15 cellular contexts compared by ENCODE assay signal in genomic region chr1:42660907-42661500, GRCh38. TPM values are rescaled to one million over a fixed set of nuclear protein-coding genes. Genes with fewer than 3 reads are reported as not detected.
DNase-seq lines count a peak whose midpoint lies in the region; ATAC-seq and TF ChIP-seq lines count a peak whose summit lies in the region.
"Had no signal": no experiment of that assay in that cellular context is flagged by ENCODE, and none has a peak within 500 bp of the region (broad histone marks: within the 10 kb centered on the region; RNA-seq: fewer than 3 reads in every experiment).

No MANE protein-coding gene starts in this region.

- H3K27me3 Mint-ChIP-seq in activated naive CD4-positive, alpha-beta T cell treated with anti-CD3 and anti-CD28 coated beads, Interleukin-2, amount 10 ng/mL, durations not matched to agents 7 days and 5 days = no peaks in the 10 kb centered on the region
- H3K27me3 Mint-ChIP-seq in activated naive CD8-positive, alpha-beta T cell treated with anti-CD3 and anti-CD28 coated beads, Interleukin-2, amount 10 ng/mL, durations not matched to agents 7 days and 5 days = no peaks in the 10 kb centered on the region
- no peaks in the 10 kb centered on the region for H3K27me3 Mint-ChIP-seq in stimulated activated naive CD8-positive, alpha-beta T cell treated with anti-CD3 and anti-CD28 coated beads, Interleukin-15, Interleukin-2, amounts not matched to agents 100 ng/mL and 50 ng/mL, for 24 hours

- POLR2A ChIA-PET in activated naive CD8-positive, alpha-beta T cell treated with anti-CD3 and anti-CD28 coated beads, Interleukin-2, amount 10 ng/mL, durations not matched to agents 7 days and 5 days (lab: Charles Lee) = interaction anchor here (0.9 to 4.1 kb wide), 4 partner anchors 16 to 123 kb away, joined by 3 to 32 read pairs (median 6); partner anchors contain the start of genes C1orf50, P3H1, TMEM269 and YBX1

- H3K4me3 Mint-ChIP-seq in activated naive CD4-positive, alpha-beta T cell treated with anti-CD3 and anti-CD28 coated beads, Interleukin-2, amount 10 ng/mL, durations not matched to agents 7 days and 5 days = peak overlapping the region; percentile 60
- peak overlapping the region; percentile 80 for H3K4me3 Mint-ChIP-seq in activated naive CD8-positive, alpha-beta T cell treated with anti-CD3 and anti-CD28 coated beads, Interleukin-2, amount 10 ng/mL, durations not matched to agents 7 days and 5 days
- peak overlapping the region; percentile 70 for H3K4me3 Mint-ChIP-seq in stimulated activated naive CD8-positive, alpha-beta T cell treated with anti-CD3 and anti-CD28 coated beads, Interleukin-15, Interleukin-2, amounts not matched to agents 100 ng/mL and 50 ng/mL, for 24 hours

- DNase-seq in activated naive CD4-positive, alpha-beta T cell treated with anti-CD3 and anti-CD28 coated beads, Interleukin-2, amount 10 ng/mL, durations not matched to agents 7 days and 5 days = no peak
- no peak for DNase-seq in activated naive CD4-positive, alpha-beta T cell (lab: John Stamatoyannopoulos, UW)
- DNase-seq in NB4 (ENCODE audit: low read depth) (no peak), cerebellar nuclear complex (lab: John Stamatoyannopoulos, UW) (no peak)
- no peak for DNase-seq in activated naive CD8-positive, alpha-beta T cell treated with anti-CD3 and anti-CD28 coated beads, Interleukin-2, amount 10 ng/mL, durations not matched to agents 7 days and 5 days
- DNase-seq: adrenal gland, Calu3, GF-D8, NCI-H1930, nucleus accumbens had no signal

- H3K4me1 Mint-ChIP-seq in activated naive CD4-positive, alpha-beta T cell treated with anti-CD3 and anti-CD28 coated beads, Interleukin-2, amount 10 ng/mL, durations not matched to agents 7 days and 5 days = peaks cover 51% of the 10 kb centered on the region
- peaks cover 40% of the 10 kb centered on the region for H3K4me1 Mint-ChIP-seq in activated naive CD8-positive, alpha-beta T cell treated with anti-CD3 and anti-CD28 coated beads, Interleukin-2, amount 10 ng/mL, durations not matched to agents 7 days and 5 days
- H3K4me1 Mint-ChIP-seq in stimulated activated naive CD8-positive, alpha-beta T cell treated with anti-CD3 and anti-CD28 coated beads, Interleukin-15, Interleukin-2, amounts not matched to agents 100 ng/mL and 50 ng/mL, for 24 hours (ENCODE audit: low read depth) = peaks cover 43% of the 10 kb centered on the region

- H3K4me3 ChIP-seq in NB4 (ENCODE audit: low read depth, low read length) = peak overlapping the region; percentile 23
- H3K4me3 ChIP-seq: adrenal gland, SJSA1 had no signal

- peaks cover 42% of the 10 kb centered on the region for H3K36me3 Mint-ChIP-seq in activated naive CD4-positive, alpha-beta T cell treated with anti-CD3 and anti-CD28 coated beads, Interleukin-2, amount 10 ng/mL, durations not matched to agents 7 days and 5 days
- H3K36me3 Mint-ChIP-seq in activated naive CD8-positive, alpha-beta T cell treated with anti-CD3 and anti-CD28 coated beads, Interleukin-2, amount 10 ng/mL, durations not matched to agents 7 days and 5 days = peaks cover 29% of the 10 kb centered on the region
- peaks cover 55% of the 10 kb centered on the region for H3K36me3 Mint-ChIP-seq in stimulated activated naive CD8-positive, alpha-beta T cell treated with anti-CD3 and anti-CD28 coated beads, Interleukin-15, Interleukin-2, amounts not matched to agents 100 ng/mL and 50 ng/mL, for 24 hours (ENCODE audit: low read depth)

- peak overlapping the region; percentile 92 for H3K27ac Mint-ChIP-seq in activated naive CD4-positive, alpha-beta T cell treated with anti-CD3 and anti-CD28 coated beads, Interleukin-2, amount 10 ng/mL, durations not matched to agents 7 days and 5 days
- peak overlapping the region; percentile 94 for H3K27ac Mint-ChIP-seq in activated naive CD8-positive, alpha-beta T cell treated with anti-CD3 and anti-CD28 coated beads, Interleukin-2, amount 10 ng/mL, durations not matched to agents 7 days and 5 days
- H3K27ac Mint-ChIP-seq in stimulated activated naive CD8-positive, alpha-beta T cell treated with anti-CD3 and anti-CD28 coated beads, Interleukin-15, Interleukin-2, amounts not matched to agents 100 ng/mL and 50 ng/mL, for 24 hours = peak overlapping the region; percentile 89

- H3K9me3 Mint-ChIP-seq in activated naive CD4-positive, alpha-beta T cell treated with anti-CD3 and anti-CD28 coated beads, Interleukin-2, amount 10 ng/mL, durations not matched to agents 7 days and 5 days = no peaks in the 10 kb centered on the region
- no peaks in the 10 kb centered on the region for H3K9me3 Mint-ChIP-seq in activated naive CD8-positive, alpha-beta T cell treated with anti-CD3 and anti-CD28 coated beads, Interleukin-2, amount 10 ng/mL, durations not matched to agents 7 days and 5 days
- H3K9me3 Mint-ChIP-seq in stimulated activated naive CD8-positive, alpha-beta T cell treated with anti-CD3 and anti-CD28 coated beads, Interleukin-15, Interleukin-2, amounts not matched to agents 100 ng/mL and 50 ng/mL, for 24 hours = no peaks in the 10 kb centered on the region

- TF ChIP-seq CTCF in NB4 (IDR thresholded peaks at IDR 0.05; ENCODE audit: low read depth, low read length) = no peak

- CTCF ChIA-PET in activated naive CD4-positive, alpha-beta T cell treated with anti-CD3 and anti-CD28 coated beads, Interleukin-2, amount 10 ng/mL, durations not matched to agents 7 days and 5 days (lab: Charles Lee) = interaction anchor here (1.0 to 1.4 kb wide), 3 partner anchors 80 to 83 kb away, joined by 3 to 4 read pairs (median 4); no protein-coding TSS in a partner anchor

- TF ChIP-seq POLR2A in NB4 (IDR thresholded peaks at IDR 0.05; ENCODE audit: extremely low read depth, insufficient read length) = no peak

- ATAC-seq in activated naive CD8-positive, alpha-beta T cell treated with anti-CD3 and anti-CD28 coated beads, Interleukin-2, amount 10 ng/mL, durations not matched to agents 7 days and 5 days (ENCODE audit: low read depth) = peak; percentile 12
- ATAC-seq in HG02623 (IDR thresholded peaks at IDR 0.05; ENCODE audit: unreplicated experiment) (no peak), GM21825 (IDR thresholded peaks at IDR 0.05; ENCODE audit: unreplicated experiment) (no peak)
- ATAC-seq: sciatic nerve had no signal

RNA-seq across cellular contexts. Expression of gene PPIH, which starts 2.8 kb away (rescaled TPM):
- 10 to 100 TPM; 90.3 to 98.6 TPM for total RNA-seq in activated naive CD8-positive, alpha-beta T cell treated with anti-CD3 and anti-CD28 coated beads, Interleukin-2, amount 10 ng/mL, durations not matched to agents 7 days and 5 days

RNA-seq across cellular contexts. Expression of gene YBX1, which starts 21.2 kb away (rescaled TPM):
- total RNA-seq in activated naive CD8-positive, alpha-beta T cell treated with anti-CD3 and anti-CD28 coated beads, Interleukin-2, amount 10 ng/mL, durations not matched to agents 7 days and 5 days = 100 to 1,000 TPM; 529 to 531 TPM
